In genomic region chr2:177724398-177725287, GRCh38 we compare ENCODE assay signal across 8 cellular contexts.
DNase-seq lines count a peak whose midpoint lies in the region; ATAC-seq and TF ChIP-seq lines count a peak whose summit lies in the region.

No MANE protein-coding gene starts in this region.

- peak; percentile 89 for TF ChIP-seq CTCF in HFF-Myc (IDR thresholded peaks at IDR 0.05; ENCODE audit: low read depth, low read length, missing control alignments)

- H3K9me3 ChIP-seq in endocrine pancreas (ENCODE audit: control insufficient read depth, low read length) = no peaks in the 10 kb centered on the region

- no peaks in the 10 kb centered on the region for H3K79me1 ChIP-seq in mesendoderm (ENCODE audit: low read length)

- H2AK5ac ChIP-seq in mesendoderm (ENCODE audit: low read length) = no peak overlapping the region

- H2BK15ac ChIP-seq in mesendoderm (replicated peaks; ENCODE audit: low read depth) = no peak overlapping the region

- H3K56ac ChIP-seq in mesendoderm (ENCODE audit: low read length) = no peak overlapping the region

- no CpG with 5 or more reads among the region's 10 CpGs for WGBS in mesendoderm (ENCODE audit: extremely low coverage, insufficient coverage, low lambda C conversion rate)

- H3K4ac ChIP-seq in mesendoderm (ENCODE audit: low read depth, low read length) = no peak overlapping the region

- peak overlapping the region; percentile 48 for H3K23ac ChIP-seq in mesendoderm (ENCODE audit: low read length)

- no peak overlapping the region for H3K27ac ChIP-seq in mesendoderm (ENCODE audit: low read depth, low read length)

- H2BK120ac ChIP-seq in mesendoderm (ENCODE audit: low read depth, low read length) = no peak overlapping the region

- no peaks in the 10 kb centered on the region for H3K4me1 Mint-ChIP-seq in stimulated activated naive CD8-positive, alpha-beta T cell treated with anti-CD3 and anti-CD28 coated beads, Interleukin-15, amount 100 ng/mL, for 72 hours

- no peaks in the 10 kb centered on the region for H3K9me3 Mint-ChIP-seq in stimulated activated naive CD8-positive, alpha-beta T cell treated with anti-CD3 and anti-CD28 coated beads, Interleukin-15, amount 100 ng/mL, for 72 hours

- peaks cover 27% of the 10 kb centered on the region for H3K27me3 Mint-ChIP-seq in stimulated activated naive CD8-positive, alpha-beta T cell treated with anti-CD3 and anti-CD28 coated beads, Interleukin-15, amount 100 ng/mL, for 72 hours

- no peaks in the 10 kb centered on the region for H3K27me3 ChIP-seq in endocrine pancreas (ENCODE audit: control insufficient read depth, insufficient read depth, low read length)
- H3K27me3 ChIP-seq in mesendoderm (ENCODE audit: insufficient read depth, low read length, poor library complexity) = peaks cover 5% of the 10 kb centered on the region

- H3K4me1 ChIP-seq in endocrine pancreas (ENCODE audit: control insufficient read depth, insufficient read depth, low read length) (peaks cover 4% of the 10 kb centered on the region), mesendoderm (ENCODE audit: control insufficient read depth, low read depth, low read length) (no peaks in the 10 kb centered on the region)

- H3K4me2 ChIP-seq in mesendoderm (ENCODE audit: low read length) = no peak overlapping the region

- peak; percentile 68 for DNase-seq in DMS153 treated with DMSO at 0.1 percent for 48 hours (lab: John Stamatoyannopoulos, UW; ENCODE audit: unreplicated experiment)
- peak; percentile 7 for DNase-seq in HFF-Myc (ENCODE audit: extremely low read depth, low read depth)
- peak; percentile 62 for DNase-seq in NCI-H2107 treated with DMSO at 0.1 percent for 48 hours (lab: John Stamatoyannopoulos, UW; ENCODE audit: unreplicated experiment)
- peak; percentile 54 for DNase-seq in activated CD4-positive, alpha-beta T cell treated with anti-CD3 and anti-CD28 coated beads for 48 hours
- peak; percentile 60 for DNase-seq in mesendoderm
- DNase-seq in stimulated activated naive CD8-positive, alpha-beta T cell treated with anti-CD3 and anti-CD28 coated beads, Interleukin-15, amount 100 ng/mL, for 72 hours = peak; percentile 38 to 42
- DNase-seq in GOT3 (lab: John Stamatoyannopoulos, UW) = no peak

- no peak overlapping the region for H4K5ac ChIP-seq in mesendoderm (ENCODE audit: low read length)

- no peak overlapping the region for H3K18ac ChIP-seq in mesendoderm (ENCODE audit: low read length)

- H3K9ac ChIP-seq in endocrine pancreas (ENCODE audit: control insufficient read depth, insufficient read depth, low read length) = no peak overlapping the region
- no peak overlapping the region for H3K9ac ChIP-seq in mesendoderm (ENCODE audit: low read length)

- no peak overlapping the region for H2BK5ac ChIP-seq in mesendoderm (ENCODE audit: low read length)

- no peak overlapping the region for H3K4me3 ChIP-seq in HFF-Myc (replicated peaks; ENCODE audit: low read depth, low read length)
- H3K4me3 ChIP-seq in endocrine pancreas (ENCODE audit: control insufficient read depth, insufficient read depth, low read length) = peak overlapping the region; percentile 52
- no peak overlapping the region for H3K4me3 ChIP-seq in mesendoderm (ENCODE audit: low read length)

- H3K36me3 ChIP-seq in endocrine pancreas (ENCODE audit: control insufficient read depth, insufficient read depth, low read length) = no peaks in the 10 kb centered on the region
- no peaks in the 10 kb centered on the region for H3K36me3 ChIP-seq in mesendoderm (ENCODE audit: control insufficient read depth, insufficient read depth, low read length)

- no peaks in the 10 kb centered on the region for H3K79me2 ChIP-seq in mesendoderm (ENCODE audit: control insufficient read depth, insufficient read depth, low read length)

- no peak overlapping the region for H3K4me3 Mint-ChIP-seq in stimulated activated naive CD8-positive, alpha-beta T cell treated with anti-CD3 and anti-CD28 coated beads, Interleukin-15, amount 100 ng/mL, for 72 hours

- peak; percentile 78 for ATAC-seq in stimulated activated naive CD8-positive, alpha-beta T cell treated with anti-CD3 and anti-CD28 coated beads, Interleukin-15, amount 100 ng/mL, for 72 hours

- H3K27ac Mint-ChIP-seq in stimulated activated naive CD8-positive, alpha-beta T cell treated with anti-CD3 and anti-CD28 coated beads, Interleukin-15, amount 100 ng/mL, for 72 hours = no peak overlapping the region

- H4K8ac ChIP-seq in mesendoderm (ENCODE audit: low read depth, low read length) = no peak overlapping the region
